In the genomic region with DNA sequence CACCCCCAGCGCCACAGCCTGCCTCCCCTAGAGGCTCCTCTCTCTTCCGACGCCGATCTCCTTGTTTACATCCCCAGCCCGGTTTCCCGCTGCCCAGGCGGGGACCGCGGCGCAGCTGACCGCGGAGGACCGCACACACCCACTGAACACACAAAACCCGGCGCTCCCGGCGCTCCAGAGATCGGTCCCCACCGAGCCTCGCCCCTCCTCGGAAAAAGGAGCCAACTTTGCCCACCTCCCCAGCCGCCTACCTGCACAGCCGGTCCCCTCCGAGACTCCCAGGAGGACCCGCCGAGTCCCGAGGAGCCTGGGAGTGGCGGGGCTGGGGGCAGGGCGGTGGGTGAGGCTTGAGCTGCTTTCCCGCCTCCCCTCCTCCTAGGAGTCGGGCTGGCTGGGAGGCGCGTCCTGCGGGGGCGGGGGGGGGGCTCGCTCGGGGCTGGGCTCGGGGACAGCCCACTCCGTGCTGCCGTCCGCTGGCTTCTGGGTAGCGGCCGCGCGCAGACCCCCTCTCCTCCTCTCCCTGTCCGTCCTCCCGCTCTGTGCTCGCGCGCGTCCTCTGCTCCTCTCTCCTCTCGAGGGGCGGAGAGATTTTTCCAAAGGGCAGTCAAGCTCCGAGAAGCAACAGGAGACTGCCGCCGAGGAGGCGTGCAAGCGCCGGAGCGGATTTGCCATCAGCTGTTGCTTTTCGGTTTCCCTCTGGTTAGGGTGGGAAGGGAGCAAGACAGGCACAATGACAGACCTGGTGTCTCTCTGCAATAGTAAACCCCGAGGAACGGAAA, we compare ENCODE assay signal across 8 cellular contexts. TPM values are rescaled to one million over a fixed set of nuclear protein-coding genes. Genes with fewer than 3 reads are reported as not detected.
DNase-seq lines count a peak whose midpoint lies in the region; ATAC-seq and TF ChIP-seq lines count a peak whose summit lies in the region.

A gene with protein sequence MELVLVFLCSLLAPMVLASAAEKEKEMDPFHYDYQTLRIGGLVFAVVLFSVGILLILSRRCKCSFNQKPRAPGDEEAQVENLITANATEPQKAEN (minus strand): TSS at position 318 of the 779 bp plus-strand sequence. CDS start 33,882 bp downstream, outside the sequence.

- peaks cover 2% of the 10 kb centered on the region for H3K36me3 Mint-ChIP-seq in activated naive CD4-positive, alpha-beta T cell treated with anti-CD3 and anti-CD28 coated beads, Interleukin-2, amount 50 U/mL, for 24 hours
- H3K36me3 Mint-ChIP-seq in T-helper 17 cell (ENCODE audit: low read depth) (peaks cover 4% of the 10 kb centered on the region), naive B cell (peaks cover 0 to 9% of the 10 kb centered on the region in 2 donors)

- no peaks in the 10 kb centered on the region for H3K36me3 ChIP-seq in esophagus squamous epithelium

- no peak within 1 kb of the TSS for H3K27ac Mint-ChIP-seq in activated naive CD4-positive, alpha-beta T cell treated with anti-CD3 and anti-CD28 coated beads, Interleukin-2, amount 50 U/mL, for 24 hours
- no peak within 1 kb of the TSS for H3K27ac Mint-ChIP-seq in T-helper 17 cell
- peak within 1 kb of the TSS in 3 of 6 donors; percentile 2 to 48 (median 5) for H3K27ac Mint-ChIP-seq in naive B cell

- H3K9me3 ChIP-seq in T-helper 17 cell (ENCODE audit: control insufficient read depth, low read length, poor library complexity, severe bottlenecking) (no peaks in the 10 kb centered on the region), esophagus squamous epithelium (no peaks in the 10 kb centered on the region)

- peaks cover 5 to 98% (median 11%) of the 10 kb centered on the region in 4 donors for H3K27me3 ChIP-seq in esophagus squamous epithelium

- no peak for TF ChIP-seq CTCF in esophagus squamous epithelium (IDR thresholded peaks at IDR 0.05)

- H3K27me3 Mint-ChIP-seq in activated naive CD4-positive, alpha-beta T cell treated with anti-CD3 and anti-CD28 coated beads, Interleukin-2, amount 50 U/mL, for 24 hours, result peaks cover 32% of the 10 kb centered on the region
- peaks cover 88% of the 10 kb centered on the region for H3K27me3 Mint-ChIP-seq in T-helper 17 cell
- peaks cover 73 to 95% (median 95%) of the 10 kb centered on the region in 3 donors for H3K27me3 Mint-ChIP-seq in naive B cell

- no peak for TF ChIP-seq POLR2A in esophagus squamous epithelium (IDR thresholded peaks at IDR 0.05)

- H3K9me3 Mint-ChIP-seq in activated naive CD4-positive, alpha-beta T cell treated with anti-CD3 and anti-CD28 coated beads, Interleukin-2, amount 50 U/mL, for 24 hours, result no peaks in the 10 kb centered on the region
- peaks cover 0 to 5% (median 4%) of the 10 kb centered on the region in 7 donors for H3K9me3 Mint-ChIP-seq in naive B cell

- H3K27ac ChIP-seq in esophagus squamous epithelium, result peak within 1 kb of the TSS in 3 of 4 donors; percentile 8 to 64 (median 59)

- WGBS in esophagus squamous epithelium, 2 donors, result 0% methylated on average over 2 to 12 of the region's 63 CpGs

- intact Hi-C loops in esophagus squamous epithelium (cut with DNase I), result no loop called here

- peaks cover 24% of the 10 kb centered on the region for H3K4me1 Mint-ChIP-seq in activated naive CD4-positive, alpha-beta T cell treated with anti-CD3 and anti-CD28 coated beads, Interleukin-2, amount 50 U/mL, for 24 hours
- H3K4me1 Mint-ChIP-seq in T-helper 17 cell (peaks cover 36% of the 10 kb centered on the region), naive B cell (peaks cover 17 to 38% (median 21%) of the 10 kb centered on the region in 3 donors)

- H3K4me1 ChIP-seq in esophagus squamous epithelium, result peaks cover 16 to 59% (median 26%) of the 10 kb centered on the region in 3 donors

- peak within 1 kb of the TSS; percentile 72 for H3K4me3 Mint-ChIP-seq in activated naive CD4-positive, alpha-beta T cell treated with anti-CD3 and anti-CD28 coated beads, Interleukin-2, amount 50 U/mL, for 24 hours
- peak within 1 kb of the TSS; percentile 94 for H3K4me3 Mint-ChIP-seq in T-helper 17 cell
- peak within 1 kb of the TSS; percentile 54 to 87 (median 80) for H3K4me3 Mint-ChIP-seq in naive B cell

- DNase-seq in activated naive CD4-positive, alpha-beta T cell treated with anti-CD3 and anti-CD28 coated beads, Interleukin-2, amount 50 U/mL, for 16 hours, result no peak
- DNase-seq in T-helper 17 cell, result no peak
- DNase-seq in esophagus squamous epithelium (lab: John Stamatoyannopoulos, UW), result no peak
- no peak for DNase-seq in naive B cell
- no peak for DNase-seq in cortex of kidney (lab: John Stamatoyannopoulos, UW)

- peak; percentile 25 for ATAC-seq in T-helper 17 cell
- ATAC-seq in naive B cell (ENCODE audit: low read depth in 2 of 2), result no peak
- no peak for ATAC-seq in GM18858 (IDR thresholded peaks at IDR 0.05; ENCODE audit: unreplicated experiment)
- ATAC-seq in GM18870 (IDR thresholded peaks at IDR 0.05; ENCODE audit: unreplicated experiment), result no peak

- H3K4me3 ChIP-seq in esophagus squamous epithelium, result peak within 1 kb of the TSS; percentile 28 to 75 (median 50)

RNA-seq across cellular contexts. Expression of the gene that starts here (rescaled TPM):
- under 1 TPM in 1 of 2 donors, not detected in 1; 0.62 TPM for total RNA-seq in T-helper 17 cell
- total RNA-seq in esophagus squamous epithelium, result 10 to 100 TPM in 1 of 4 donors, 1 to 10 TPM in 2, under 1 TPM in 1; 0.61 to 27.7 (median 2.1) TPM
- not detected for polyA plus RNA-seq in naive B cell (ENCODE audit: low read depth in 6 of 6)

Comparison
In these comparisons a context has a peak if more than half of its experiments do, and no peak if none do; other contexts are left out.
1. Peak in ATAC-seq in T-helper 17 cell; RNA of the gene not detected or under 1 TPM.